ENCODE assay signal across 8 cellular contexts in genomic region chr3:66472313-66473134, GRCh38. TPM values are rescaled to one million over a fixed set of nuclear protein-coding genes. Genes with fewer than 3 reads are reported as not detected.
DNase-seq lines count a peak whose midpoint lies in the region; ATAC-seq, FAIRE-seq and TF ChIP-seq lines count a peak whose summit lies in the region.

No MANE protein-coding gene starts in this region.

- H3K4me2 ChIP-seq in fibroblast of lung (ENCODE audit: extremely low read depth, insufficient read depth, low read length) = peak overlapping the region; percentile 53

- H3K27me3 ChIP-seq in fibroblast of lung (ENCODE audit: control insufficient read depth, insufficient read depth, low read length) = no peaks in the 10 kb centered on the region

- peaks cover 18% of the 10 kb centered on the region for H3K79me2 ChIP-seq in fibroblast of lung (ENCODE audit: control insufficient read depth, insufficient read depth, low read length)

- no peak overlapping the region for H2AFZ ChIP-seq in fibroblast of lung (ENCODE audit: low read length)

- H3K4me1 ChIP-seq in fibroblast of lung (ENCODE audit: control insufficient read depth, extremely low read depth, insufficient read depth, low read length) = peaks cover 14% of the 10 kb centered on the region

- peak overlapping the region in 3 of 4 experiments; percentile 13 to 36 (median 26) for H3K4me3 ChIP-seq in fibroblast of lung (replicated peaks in 1 of 4; ENCODE audit: control extremely low read depth in 1 of 4, insufficient read depth in 1 of 4, low read depth in 3 of 4, low read length in 4 of 4)

- H3K36me3 ChIP-seq in fibroblast of lung (ENCODE audit: control insufficient read depth, insufficient read depth, low read length) = no peaks in the 10 kb centered on the region

- no peaks in the 10 kb centered on the region for H4K20me1 ChIP-seq in fibroblast of lung (ENCODE audit: control insufficient read depth, extremely low read depth, insufficient read depth, low read length)

- peak; percentile 52 for DNase-seq in AG08395 (ENCODE audit: low spot score)
- DNase-seq in GM19239 (ENCODE audit: insufficient read length, low spot score) = no peak
- DNase-seq in fibroblast of lung (ENCODE audit: low read depth in 2 of 2) = peak; percentile 69 to 90
- DNase-seq in stimulated activated CD4-positive, alpha-beta T cell treated with anti-CD3 and anti-CD28 coated beads, Interleukin-4, amount 100 ng/mL, for 4 hours = peak; percentile 16 to 50
- DNase-seq in DMS114 treated with DMSO at 0.1 percent for 48 hours (lab: John Stamatoyannopoulos, UW; ENCODE audit: unreplicated experiment) = no peak
- DNase-seq in GDM1 (lab: John Stamatoyannopoulos, UW) = no peak

- no peaks in the 10 kb centered on the region for H3K9me3 ChIP-seq in fibroblast of lung (ENCODE audit: control insufficient read depth, insufficient read depth, low read depth, low read length)

- no peak overlapping the region for H3K9ac ChIP-seq in fibroblast of lung (ENCODE audit: insufficient read depth, low read length)

- ATAC-seq in HG03139 (IDR thresholded peaks at IDR 0.05; ENCODE audit: unreplicated experiment) = peak; percentile 59
- peak; percentile 70 to 73 for ATAC-seq in activated CD4-positive, CD25-positive, alpha-beta regulatory T cell treated with anti-CD3 and anti-CD28 coated beads, Interleukin-2, amount 50 U/mL, for 24 hours

- peak; percentile 94 for FAIRE-seq in GM19239 (lab: Jason Lieb, UNC)

- TF ChIP-seq CTCF in fibroblast of lung (conservative IDR thresholded peaks at IDR 0.05 in 1 of 2, IDR thresholded peaks at IDR 0.05 in 1 of 2; ENCODE audit: low read depth in 1 of 2, low read length in 2 of 2) = no peak

- H3K27ac ChIP-seq in fibroblast of lung (ENCODE audit: insufficient read depth, low read length) = peak overlapping the region; percentile 44

RNA-seq across cellular contexts. Expression of gene LRIG1, which starts 28.3 kb away (rescaled TPM):
- total RNA-seq in fibroblast of lung = 82.4 and 104 TPM in 2 replicates
- polyA plus RNA-seq in fibroblast of lung = 27.9 and 46.5 TPM in 2 replicates
- polyA plus RNA-seq in fibroblast of lung (2012) = 23.1 and 33.6 TPM in 2 replicates
- 126 and 180 TPM in 2 replicates for polyA minus RNA-seq in fibroblast of lung (ENCODE audit: low replicate concordance)

Comparison
In these comparisons a context has a peak if more than half of its experiments do, and no peak if none do; other contexts are left out.
1. DNase-seq: peak in AG08395 (single experiment), fibroblast of lung (2 of 2) and stimulated activated CD4-positive, alpha-beta T cell treated with anti-CD3 and anti-CD28 coated beads, Interleukin-4, amount 100 ng/mL, for 4 hours (2 of 2); none in GM19239 (single experiment), DMS114 treated with DMSO at 0.1 percent for 48 hours (single experiment) and GDM1 (single experiment).